20 cellular contexts compared by ENCODE assay signal in the genomic region with DNA sequence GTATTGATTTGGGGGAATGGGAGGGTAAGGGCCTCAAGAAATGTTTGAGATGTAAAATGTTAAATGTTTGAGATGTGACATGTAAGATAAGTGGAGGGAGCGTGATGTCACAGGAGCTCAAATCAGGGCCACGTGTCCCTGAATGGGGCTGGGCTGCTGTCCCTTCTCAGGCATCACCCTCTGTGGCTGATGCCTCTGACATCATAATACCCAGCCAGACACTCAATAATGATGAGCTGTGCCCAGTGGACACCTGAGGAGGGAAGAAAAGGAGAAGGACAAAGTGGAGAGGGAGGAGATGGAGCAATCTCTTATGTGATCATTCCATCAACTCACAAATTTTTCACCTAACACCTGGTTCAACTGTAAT.
DNase-seq lines count a peak whose midpoint lies in the region; ATAC-seq and TF ChIP-seq lines count a peak whose summit lies in the region.
"Had no signal": no experiment of that assay in that cellular context is flagged by ENCODE, and none has a peak within 500 bp of the region (broad histone marks: within the 10 kb centered on the region; RNA-seq: fewer than 3 reads in every experiment).

No MANE protein-coding gene starts in this region.

- intact Hi-C loops in heart right ventricle (cut with DNase I) (loop anchor here in 3 of 10 donors (5.0 kb wide), 2 partner anchors 35 to 85 kb away; no protein-coding TSS in a partner anchor), sigmoid colon (cut with DNase I) (loop anchor here (5.0 kb wide), 1 partner anchor 40 kb away; no protein-coding TSS in a partner anchor), uterus (cut with DNase I; ENCODE audit: low total_unique reads) (loop anchor here (5.0 kb wide), 1 partner anchor 120 kb away; the partner anchor contains the start of gene SAMD4A)

- TF ChIP-seq POLR2A in sigmoid colon (IDR thresholded peaks at IDR 0.05) = no peak
- no peak for TF ChIP-seq POLR2A in uterus (IDR thresholded peaks at IDR 0.05)

- ATAC-seq in heart right ventricle = peak in 7 of 8 donors; percentile 12 to 77 (median 56)
- ATAC-seq in effector memory CD8-positive, alpha-beta T cell (replicated peaks) = no peak

- peaks cover 72 to 80% of the 10 kb centered on the region in 2 donors for H3K27me3 Mint-ChIP-seq in effector memory CD8-positive, alpha-beta T cell

- H3K27ac ChIP-seq in caudate nucleus (ENCODE audit: low read depth, low read length) (peak overlapping the region; percentile 93), heart right ventricle (peak overlapping the region; percentile 63 to 96 (median 88)), sigmoid colon (peak overlapping the region; percentile 73 to 95 (median 82)), uterus (peak overlapping the region; percentile 92 to 97)
- H3K27ac ChIP-seq: VCaP had no signal

- H3K4me1 ChIP-seq in heart right ventricle (peaks cover 24 to 94% (median 76%) of the 10 kb centered on the region in 9 donors), sigmoid colon (peaks cover 0 to 78% (median 72%) of the 10 kb centered on the region in 4 donors), uterus (peaks cover 15 to 18% of the 10 kb centered on the region in 2 donors)

- H3K36me3 Mint-ChIP-seq in effector memory CD8-positive, alpha-beta T cell (ENCODE audit: insufficient read depth) = no peaks in the 10 kb centered on the region
- H3K36me3 Mint-ChIP-seq: activated CD4-positive, alpha-beta memory T cell treated with anti-CD3 and anti-CD28 coated beads for 36 hours; natural killer cell treated with Interleukin-12 subunit alpha and Interleukin-12 subunit beta and Interleukin-15 and Interleukin-18, amount 100 ng/mL, for 72 hours had no signal

- WGBS in heart right ventricle, 2 donors = 27 to 63% methylated on average over 2 of the region's 2 CpGs
- WGBS in sigmoid colon, 2 donors = 83 to 92% methylated on average over 2 of the region's 2 CpGs

- no peak for DNase-seq in caudate nucleus (lab: John Stamatoyannopoulos, UW)
- DNase-seq in heart right ventricle = peak in 1 of 2 donors; percentile 40
- no peak for DNase-seq in sigmoid colon
- no peak for DNase-seq in uterus
- no peak for DNase-seq in effector memory CD8-positive, alpha-beta T cell
- DNase-seq in HK-2 (ENCODE audit: unreplicated experiment) = no peak
- DNase-seq in ecto neural progenitor cell (ENCODE audit: low spot score) = no peak
- DNase-seq: activated naive CD4-positive, alpha-beta T cell treated with Interleukin-2 at 50 U/mL for 16 hours; activated T-cell treated with anti-CD3 and anti-CD28 coated beads, Interleukin-2, amount 50 U/mL, for 1 hour; Calu3; islet precursor cell; mesendoderm; NCI-H1417; SHP77; stimulated activated CD4-positive, alpha-beta T cell treated with anti-CD3 and anti-CD28 coated beads, Interleukin-12 subunit alpha, Interleukin-12 subunit beta, amount 100 ng/mL, for 4 hours had no signal

- no peaks in the 10 kb centered on the region for H3K9me3 Mint-ChIP-seq in effector memory CD8-positive, alpha-beta T cell
- H3K9me3 Mint-ChIP-seq: activated CD4-positive, alpha-beta memory T cell treated with anti-CD3 and anti-CD28 coated beads for 36 hours; natural killer cell treated with Interleukin-12 subunit alpha and Interleukin-12 subunit beta and Interleukin-15 and Interleukin-18, amount 100 ng/mL, for 72 hours; T-helper 1 cell treated with Interleukin-12 subunit alpha and Interleukin-12 subunit beta and Interleukin-4 antibody, amounts not matched to agents 30 μg/mL and 1 μg/mL, for 36 hours had no signal

- TF ChIP-seq CTCF in heart right ventricle (IDR thresholded peaks at IDR 0.05) = no peak
- TF ChIP-seq CTCF in sigmoid colon (IDR thresholded peaks at IDR 0.05) = no peak
- TF ChIP-seq CTCF in uterus (IDR thresholded peaks at IDR 0.05) = no peak

- H3K4me3 ChIP-seq in heart right ventricle (no peak overlapping the region), sigmoid colon (no peak overlapping the region), uterus (no peak overlapping the region)

- H3K27me3 ChIP-seq in heart right ventricle (no peaks in the 10 kb centered on the region), sigmoid colon (no peaks in the 10 kb centered on the region), uterus (no peaks in the 10 kb centered on the region)

- H3K27ac Mint-ChIP-seq in effector memory CD8-positive, alpha-beta T cell = no peak overlapping the region
- H3K27ac Mint-ChIP-seq: activated CD4-positive, alpha-beta memory T cell treated with anti-CD3 and anti-CD28 coated beads for 36 hours; natural killer cell treated with Interleukin-12 subunit alpha and Interleukin-12 subunit beta and Interleukin-15 and Interleukin-18, amount 100 ng/mL, for 72 hours; progenitor cell of endocrine pancreas; T-helper 1 cell treated with Interleukin-12 subunit alpha and Interleukin-12 subunit beta and Interleukin-4 antibody, amounts not matched to agents 30 μg/mL and 1 μg/mL, for 36 hours had no signal

- peaks cover 0 to 12% of the 10 kb centered on the region in 2 donors for H3K4me1 Mint-ChIP-seq in effector memory CD8-positive, alpha-beta T cell (ENCODE audit: low read depth in 2 of 2)

- H3K36me3 ChIP-seq in heart right ventricle = no peaks in the 10 kb centered on the region
- H3K36me3 ChIP-seq in sigmoid colon = no peaks in the 10 kb centered on the region
- no peaks in the 10 kb centered on the region for H3K36me3 ChIP-seq in uterus

- H3K9me3 ChIP-seq in heart right ventricle = peaks cover 0 to 4% (median 0%) of the 10 kb centered on the region in 11 donors
- no peaks in the 10 kb centered on the region for H3K9me3 ChIP-seq in sigmoid colon
- no peaks in the 10 kb centered on the region for H3K9me3 ChIP-seq in uterus

- H3K4me3 Mint-ChIP-seq in effector memory CD8-positive, alpha-beta T cell = no peak overlapping the region
- H3K4me3 Mint-ChIP-seq: activated CD4-positive, alpha-beta memory T cell treated with anti-CD3 and anti-CD28 coated beads for 36 hours; natural killer cell treated with Interleukin-12 subunit alpha and Interleukin-12 subunit beta and Interleukin-15 and Interleukin-18, amount 100 ng/mL, for 72 hours; T-helper 1 cell treated with Interleukin-12 subunit alpha and Interleukin-12 subunit beta and Interleukin-4 antibody, amounts not matched to agents 30 μg/mL and 1 μg/mL, for 36 hours had no signal

- TF ChIP-seq EP300 in sigmoid colon (IDR thresholded peaks at IDR 0.05) = no peak
